Comparison of ENCODE assay signal across 9 cellular contexts in the genomic region with DNA sequence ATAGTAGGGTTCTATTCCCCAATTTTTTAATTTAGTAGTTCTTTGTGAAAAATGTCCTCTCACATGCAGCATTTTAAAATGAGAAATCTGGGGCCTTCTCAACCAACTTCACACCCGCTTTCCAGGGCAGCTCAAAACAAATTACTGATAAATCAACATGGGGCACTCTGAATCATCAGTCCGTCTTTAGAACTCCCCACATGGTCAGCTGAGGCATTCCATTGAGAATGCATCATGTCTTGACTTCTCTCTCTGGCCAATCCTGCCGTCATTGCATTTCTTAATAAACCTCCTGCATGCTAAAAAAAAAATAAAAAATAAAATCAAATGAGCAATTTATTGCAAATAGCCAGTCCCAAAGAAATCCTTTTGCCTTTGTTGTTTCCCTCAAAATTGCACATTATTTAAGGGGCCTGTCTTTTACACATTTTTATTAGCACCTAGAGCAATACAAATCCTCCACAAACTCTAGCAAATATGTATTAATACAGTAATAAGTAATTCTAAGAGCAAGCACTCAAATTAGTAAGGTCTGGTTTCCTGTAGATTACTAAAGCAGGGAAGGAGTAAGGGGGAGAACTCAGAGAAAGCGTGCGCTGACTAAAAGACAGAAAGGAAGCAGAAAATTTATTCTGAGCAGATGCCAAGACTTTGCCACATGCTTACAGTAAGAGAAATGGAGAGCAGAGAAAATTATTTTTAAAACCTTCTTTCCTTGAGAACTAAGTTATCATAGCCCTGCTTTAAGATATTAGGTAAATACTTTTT.
DNase-seq lines count a peak whose midpoint lies in the region; ATAC-seq and TF ChIP-seq lines count a peak whose summit lies in the region.
"Had no signal": no experiment of that assay in that cellular context is flagged by ENCODE, and none has a peak within 500 bp of the region (broad histone marks: within the 10 kb centered on the region; RNA-seq: fewer than 3 reads in every experiment).

No MANE protein-coding gene starts in this region.

- TF ChIP-seq CTCF in GM12864 (IDR thresholded peaks at IDR 0.05; ENCODE audit: low read depth, low read length, missing control alignments) (no peak), esophagus muscularis mucosa (IDR thresholded peaks at IDR 0.05) (no peak)

- TF ChIP-seq EP300 in esophagus muscularis mucosa (IDR thresholded peaks at IDR 0.05): no peak

- DNase-seq in GM12864 (ENCODE audit: low read depth) (peak; percentile 68), NCI-H446 treated with DMSO at 0.1 percent for 48 hours (lab: John Stamatoyannopoulos, UW) (peak; percentile 73), esophagus muscularis mucosa (ENCODE audit: extremely low spot score) (no peak), HT-29 (ENCODE audit: low spot score) (no peak)
- DNase-seq in effector CD8-positive, alpha-beta T cell (lab: John Stamatoyannopoulos, UW): no peak
- DNase-seq in activated CD4-positive, CD25-positive, alpha-beta regulatory T cell treated with anti-CD3 and anti-CD28 coated beads, Interleukin-2, amount 50 U/mL, for 72 hours: no peak

- H3K4me1 ChIP-seq in esophagus muscularis mucosa: peaks cover 35 to 74% (median 58%) of the 10 kb centered on the region in 4 donors
- H3K4me1 ChIP-seq in skeletal muscle satellite cell (ENCODE audit: control insufficient read depth, insufficient read depth, low read length): peaks cover 32% of the 10 kb centered on the region
- H3K4me1 ChIP-seq: parathyroid adenoma had no signal

- no peaks in the 10 kb centered on the region for H3K27me3 ChIP-seq in esophagus muscularis mucosa
- H3K27me3 ChIP-seq in skeletal muscle satellite cell (ENCODE audit: control insufficient read depth, insufficient read depth, low read length): no peaks in the 10 kb centered on the region

- peak overlapping the region; percentile 72 for H3K9ac ChIP-seq in skeletal muscle satellite cell (ENCODE audit: low read depth, low read length)
- H3K9ac ChIP-seq: parathyroid adenoma had no signal

- 26% methylated on average over 5 of the region's 5 CpGs for WGBS in esophagus muscularis mucosa

- peak overlapping the region; percentile 66 to 79 (median 76) for H3K27ac ChIP-seq in esophagus muscularis mucosa (replicated peaks in 1 of 4)
- H3K27ac ChIP-seq: parathyroid adenoma had no signal

- peak overlapping the region; percentile 77 for H3K4me2 ChIP-seq in skeletal muscle satellite cell (ENCODE audit: low read length)

- H3K4me3 ChIP-seq in GM12864 (ENCODE audit: low read depth, low read length) (peak overlapping the region; percentile 1; the same call in 1 of the 2 replicates), esophagus muscularis mucosa (no peak overlapping the region), skeletal muscle satellite cell (ENCODE audit: low read length) (peak overlapping the region; percentile 39)

- H3K9me3 ChIP-seq in esophagus muscularis mucosa (no peaks in the 10 kb centered on the region), skeletal muscle satellite cell (replicated peaks; ENCODE audit: low read length) (no peaks in the 10 kb centered on the region)

- H3K36me3 ChIP-seq in esophagus muscularis mucosa (no peaks in the 10 kb centered on the region), skeletal muscle satellite cell (ENCODE audit: insufficient read depth, low read length) (no peaks in the 10 kb centered on the region)

- intact Hi-C loops in esophagus muscularis mucosa (cut with DNase I): no loop called here

- ATAC-seq in GM21825 (IDR thresholded peaks at IDR 0.05; ENCODE audit: unreplicated experiment): peak; percentile 46

- TF ChIP-seq POLR2A in esophagus muscularis mucosa (IDR thresholded peaks at IDR 0.05; ENCODE audit: low read depth): no peak

Comparison
In these comparisons a context has a peak if more than half of its experiments do, and no peak if none do; other contexts are left out.
1. DNase-seq: peak in GM12864 (single experiment) and NCI-H446 treated with DMSO at 0.1 percent for 48 hours (single experiment); none in esophagus muscularis mucosa (single experiment), effector CD8-positive, alpha-beta T cell (single experiment), activated CD4-positive, CD25-positive, alpha-beta regulatory T cell treated with anti-CD3 and anti-CD28 coated beads, Interleukin-2, amount 50 U/mL, for 72 hours (single experiment) and HT-29 (single experiment).
2. H3K4me3 ChIP-seq: peak in GM12864 (single experiment) and skeletal muscle satellite cell (single experiment); none in esophagus muscularis mucosa (0 of 4).